Comparison of ENCODE assay signal across 1 cellular context in the genomic region with DNA sequence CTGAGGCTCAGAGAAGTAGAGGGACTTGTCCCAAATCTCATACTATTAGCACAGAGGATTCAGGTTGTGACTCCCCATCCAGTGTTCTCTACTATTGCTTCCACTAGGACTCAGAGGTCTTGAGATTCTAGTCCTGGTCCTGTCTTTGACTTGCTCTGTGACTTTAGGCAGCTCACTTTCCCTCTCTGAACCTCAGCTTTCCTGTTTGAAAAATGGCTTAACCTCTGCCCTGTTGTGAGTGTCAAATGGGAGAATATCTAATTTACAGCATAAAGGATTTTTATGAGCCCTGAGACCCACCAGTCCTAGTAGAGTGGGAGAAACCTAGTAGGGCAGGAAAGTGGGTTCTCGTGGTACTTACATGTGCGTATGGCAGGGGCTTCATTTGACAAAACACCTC.
TF ChIP-seq lines count a peak whose summit lies in the region.

No MANE protein-coding gene starts in this region.

TF ChIP-seq in H1, 55 proteins besides CTCF, POLR2A, EP300 and RAD21:
- TF ChIP-seq SRF (IDR thresholded peaks at IDR 0.05; ENCODE audit: low read depth, low read length) (no peak), RXRA (IDR thresholded peaks at IDR 0.05; ENCODE audit: insufficient read depth, low read depth, low read length) (no peak), CHD1 (IDR thresholded peaks at IDR 0.05; ENCODE audit: low read depth, low read length) (no peak), BACH1 (IDR thresholded peaks at IDR 0.05; ENCODE audit: low read length) (no peak), CBX5 (IDR thresholded peaks at IDR 0.05; ENCODE audit: low read depth, low read length) (no peak), EZH2 (IDR thresholded peaks at IDR 0.05; ENCODE audit: low read depth, low read length, severe bottlenecking) (no peak), SUZ12 (IDR thresholded peaks at IDR 0.05; ENCODE audit: low read length) (no peak), HDAC6 (IDR thresholded peaks at IDR 0.05; ENCODE audit: low read depth, low read length) (no peak), SIRT6 (IDR thresholded peaks at IDR 0.05; ENCODE audit: low read length) (no peak), PHF8 (conservative IDR thresholded peaks at IDR 0.05; ENCODE audit: low read depth, low read length) (no peak), TAF1 (IDR thresholded peaks at IDR 0.05; ENCODE audit: low read depth, low read length) (no peak), CREB1 (IDR thresholded peaks at IDR 0.05) (no peak)
- TF ChIP-seq, protein P1, sequence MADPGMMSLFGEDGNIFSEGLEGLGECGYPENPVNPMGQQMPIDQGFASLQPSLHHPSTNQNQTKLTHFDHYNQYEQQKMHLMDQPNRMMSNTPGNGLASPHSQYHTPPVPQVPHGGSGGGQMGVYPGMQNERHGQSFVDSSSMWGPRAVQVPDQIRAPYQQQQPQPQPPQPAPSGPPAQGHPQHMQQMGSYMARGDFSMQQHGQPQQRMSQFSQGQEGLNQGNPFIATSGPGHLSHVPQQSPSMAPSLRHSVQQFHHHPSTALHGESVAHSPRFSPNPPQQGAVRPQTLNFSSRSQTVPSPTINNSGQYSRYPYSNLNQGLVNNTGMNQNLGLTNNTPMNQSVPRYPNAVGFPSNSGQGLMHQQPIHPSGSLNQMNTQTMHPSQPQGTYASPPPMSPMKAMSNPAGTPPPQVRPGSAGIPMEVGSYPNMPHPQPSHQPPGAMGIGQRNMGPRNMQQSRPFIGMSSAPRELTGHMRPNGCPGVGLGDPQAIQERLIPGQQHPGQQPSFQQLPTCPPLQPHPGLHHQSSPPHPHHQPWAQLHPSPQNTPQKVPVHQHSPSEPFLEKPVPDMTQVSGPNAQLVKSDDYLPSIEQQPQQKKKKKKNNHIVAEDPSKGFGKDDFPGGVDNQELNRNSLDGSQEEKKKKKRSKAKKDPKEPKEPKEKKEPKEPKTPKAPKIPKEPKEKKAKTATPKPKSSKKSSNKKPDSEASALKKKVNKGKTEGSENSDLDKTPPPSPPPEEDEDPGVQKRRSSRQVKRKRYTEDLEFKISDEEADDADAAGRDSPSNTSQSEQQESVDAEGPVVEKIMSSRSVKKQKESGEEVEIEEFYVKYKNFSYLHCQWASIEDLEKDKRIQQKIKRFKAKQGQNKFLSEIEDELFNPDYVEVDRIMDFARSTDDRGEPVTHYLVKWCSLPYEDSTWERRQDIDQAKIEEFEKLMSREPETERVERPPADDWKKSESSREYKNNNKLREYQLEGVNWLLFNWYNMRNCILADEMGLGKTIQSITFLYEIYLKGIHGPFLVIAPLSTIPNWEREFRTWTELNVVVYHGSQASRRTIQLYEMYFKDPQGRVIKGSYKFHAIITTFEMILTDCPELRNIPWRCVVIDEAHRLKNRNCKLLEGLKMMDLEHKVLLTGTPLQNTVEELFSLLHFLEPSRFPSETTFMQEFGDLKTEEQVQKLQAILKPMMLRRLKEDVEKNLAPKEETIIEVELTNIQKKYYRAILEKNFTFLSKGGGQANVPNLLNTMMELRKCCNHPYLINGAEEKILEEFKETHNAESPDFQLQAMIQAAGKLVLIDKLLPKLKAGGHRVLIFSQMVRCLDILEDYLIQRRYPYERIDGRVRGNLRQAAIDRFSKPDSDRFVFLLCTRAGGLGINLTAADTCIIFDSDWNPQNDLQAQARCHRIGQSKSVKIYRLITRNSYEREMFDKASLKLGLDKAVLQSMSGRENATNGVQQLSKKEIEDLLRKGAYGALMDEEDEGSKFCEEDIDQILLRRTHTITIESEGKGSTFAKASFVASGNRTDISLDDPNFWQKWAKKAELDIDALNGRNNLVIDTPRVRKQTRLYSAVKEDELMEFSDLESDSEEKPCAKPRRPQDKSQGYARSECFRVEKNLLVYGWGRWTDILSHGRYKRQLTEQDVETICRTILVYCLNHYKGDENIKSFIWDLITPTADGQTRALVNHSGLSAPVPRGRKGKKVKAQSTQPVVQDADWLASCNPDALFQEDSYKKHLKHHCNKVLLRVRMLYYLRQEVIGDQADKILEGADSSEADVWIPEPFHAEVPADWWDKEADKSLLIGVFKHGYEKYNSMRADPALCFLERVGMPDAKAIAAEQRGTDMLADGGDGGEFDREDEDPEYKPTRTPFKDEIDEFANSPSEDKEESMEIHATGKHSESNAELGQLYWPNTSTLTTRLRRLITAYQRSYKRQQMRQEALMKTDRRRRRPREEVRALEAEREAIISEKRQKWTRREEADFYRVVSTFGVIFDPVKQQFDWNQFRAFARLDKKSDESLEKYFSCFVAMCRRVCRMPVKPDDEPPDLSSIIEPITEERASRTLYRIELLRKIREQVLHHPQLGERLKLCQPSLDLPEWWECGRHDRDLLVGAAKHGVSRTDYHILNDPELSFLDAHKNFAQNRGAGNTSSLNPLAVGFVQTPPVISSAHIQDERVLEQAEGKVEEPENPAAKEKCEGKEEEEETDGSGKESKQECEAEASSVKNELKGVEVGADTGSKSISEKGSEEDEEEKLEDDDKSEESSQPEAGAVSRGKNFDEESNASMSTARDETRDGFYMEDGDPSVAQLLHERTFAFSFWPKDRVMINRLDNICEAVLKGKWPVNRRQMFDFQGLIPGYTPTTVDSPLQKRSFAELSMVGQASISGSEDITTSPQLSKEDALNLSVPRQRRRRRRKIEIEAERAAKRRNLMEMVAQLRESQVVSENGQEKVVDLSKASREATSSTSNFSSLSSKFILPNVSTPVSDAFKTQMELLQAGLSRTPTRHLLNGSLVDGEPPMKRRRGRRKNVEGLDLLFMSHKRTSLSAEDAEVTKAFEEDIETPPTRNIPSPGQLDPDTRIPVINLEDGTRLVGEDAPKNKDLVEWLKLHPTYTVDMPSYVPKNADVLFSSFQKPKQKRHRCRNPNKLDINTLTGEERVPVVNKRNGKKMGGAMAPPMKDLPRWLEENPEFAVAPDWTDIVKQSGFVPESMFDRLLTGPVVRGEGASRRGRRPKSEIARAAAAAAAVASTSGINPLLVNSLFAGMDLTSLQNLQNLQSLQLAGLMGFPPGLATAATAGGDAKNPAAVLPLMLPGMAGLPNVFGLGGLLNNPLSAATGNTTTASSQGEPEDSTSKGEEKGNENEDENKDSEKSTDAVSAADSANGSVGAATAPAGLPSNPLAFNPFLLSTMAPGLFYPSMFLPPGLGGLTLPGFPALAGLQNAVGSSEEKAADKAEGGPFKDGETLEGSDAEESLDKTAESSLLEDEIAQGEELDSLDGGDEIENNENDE (IDR thresholded peaks at IDR 0.05; ENCODE audit: insufficient replicate concordance, low read length): no peak
